13 cellular contexts compared by ENCODE assay signal in the genomic region with DNA sequence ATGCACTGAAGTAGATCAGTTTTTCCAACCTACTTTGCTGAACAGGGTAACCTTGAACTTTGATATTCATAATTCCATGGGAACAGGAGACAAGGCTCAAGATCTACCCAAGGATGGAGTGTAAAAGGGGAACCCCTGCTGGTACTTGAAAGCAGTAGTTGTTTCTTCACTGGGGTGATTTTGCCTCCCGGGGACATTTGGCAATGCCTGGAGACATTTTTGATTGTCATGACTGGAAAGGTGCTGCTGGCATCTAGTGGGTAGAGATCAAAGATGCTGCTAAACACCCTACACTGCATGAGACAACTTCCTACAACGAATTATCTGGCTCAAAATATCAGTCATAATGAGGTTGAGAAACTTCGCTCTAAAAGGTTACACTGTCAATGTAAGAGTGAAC.
DNase-seq lines count a peak whose midpoint lies in the region; ATAC-seq lines count a peak whose summit lies in the region.
"Had no signal": no experiment of that assay in that cellular context is flagged by ENCODE, and none has a peak within 500 bp of the region (broad histone marks: within the 10 kb centered on the region; RNA-seq: fewer than 3 reads in every experiment).

No MANE protein-coding gene starts in this region.

- DNase-seq in Right ventricle myocardium superior (no peak), Right ventricle myocardium inferior (ENCODE audit: missing footprints) (no peak), RKO (ENCODE audit: low spot score) (peak; percentile 39), fibroblast of peridontal ligament (ENCODE audit: extremely low read depth) (peak; percentile 18), superior temporal gyrus (ENCODE audit: extremely low spot score) (peak; percentile 7), MG63 (no peak), COR-L47 (lab: John Stamatoyannopoulos, UW) (no peak)
- DNase-seq in stimulated activated CD4-positive, alpha-beta T cell treated with anti-CD3 and anti-CD28 coated beads, Interleukin-2, amount 100 ng/mL, for 48 hours, result no peak
- DNase-seq: NCI-H187, sigmoid colon, tibial artery had no signal

- H3K36me3 ChIP-seq in MG63, result no peaks in the 10 kb centered on the region
- H3K36me3 ChIP-seq: sigmoid colon, tibial artery had no signal

- ATAC-seq in Right ventricle myocardium superior (ENCODE audit: poor library complexity) (peak; percentile 49), Right ventricle myocardium inferior (no peak)
- ATAC-seq: activated naive CD4-positive, alpha-beta T cell treated with anti-CD3 and anti-CD28 coated beads, Interleukin-2, amount 50 U/mL, for 72 hours had no signal

- intact Hi-C loops in Right ventricle myocardium superior (cut with DNase I) (no loop called here), Right ventricle myocardium inferior (cut with DNase I) (no loop called here)

- no peaks in the 10 kb centered on the region; the same call in 1 of the 2 replicates for H3K9me3 ChIP-seq in MG63

- H3K4me3 ChIP-seq in MG63, result no peak overlapping the region
- H3K4me3 ChIP-seq: hepatocyte, sigmoid colon, tibial artery had no signal

- no peaks in the 10 kb centered on the region for H3K27me3 ChIP-seq in MG63
- H3K27me3 ChIP-seq: hepatocyte, sigmoid colon had no signal

Comparison
In these comparisons a context has a peak if more than half of its experiments do, and no peak if none do; other contexts are left out.
1. DNase-seq: peak in RKO (single experiment), fibroblast of peridontal ligament (single experiment) and superior temporal gyrus (single experiment); none in Right ventricle myocardium superior (single experiment), Right ventricle myocardium inferior (single experiment), MG63 (single experiment), stimulated activated CD4-positive, alpha-beta T cell treated with anti-CD3 and anti-CD28 coated beads, Interleukin-2, amount 100 ng/mL, for 48 hours (0 of 2) and COR-L47 (single experiment).